8 cellular contexts compared by ENCODE assay signal in the genomic region with DNA sequence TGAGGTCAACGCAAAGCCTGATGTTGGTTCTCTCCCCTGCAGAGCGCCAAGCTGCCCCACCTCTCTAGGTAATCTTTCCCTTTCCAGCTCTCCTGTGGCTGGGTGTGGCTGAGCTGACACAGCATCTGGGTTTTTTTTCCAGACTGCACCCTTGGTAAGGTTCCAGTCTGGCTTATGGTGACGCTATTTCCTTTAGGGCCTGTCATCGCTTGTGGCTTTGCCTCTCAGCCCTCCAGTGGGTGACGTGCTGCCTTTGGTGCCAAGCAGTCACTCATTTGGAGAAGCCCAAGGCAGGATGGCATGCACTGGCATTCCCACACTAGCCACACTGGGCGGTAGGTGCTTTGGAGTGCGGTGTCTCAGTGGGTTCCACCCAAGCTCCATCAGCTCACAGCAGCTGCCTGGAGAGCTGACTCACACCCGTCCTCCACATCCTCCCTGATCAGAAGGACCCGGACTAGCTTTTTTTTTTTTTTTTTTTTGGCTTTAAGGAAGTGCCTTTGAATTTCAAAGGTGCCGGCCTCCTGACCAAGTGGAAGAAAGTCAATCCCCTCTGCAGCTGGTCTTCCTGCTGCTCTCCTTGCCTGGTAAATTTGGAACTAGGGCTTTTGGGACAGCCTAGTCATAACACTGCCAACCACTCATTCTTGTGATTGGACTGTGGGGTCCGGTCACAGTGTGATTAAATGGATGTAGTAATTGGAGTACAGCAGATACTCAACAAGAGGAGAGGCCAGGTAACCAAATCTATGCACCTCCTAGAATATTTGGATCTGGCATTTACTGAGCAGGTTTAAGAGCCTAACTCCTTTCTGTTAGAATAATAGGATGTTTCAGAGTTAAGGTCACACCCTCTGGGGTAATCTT.
DNase-seq lines count a peak whose midpoint lies in the region; ATAC-seq, FAIRE-seq and TF ChIP-seq lines count a peak whose summit lies in the region.

No MANE protein-coding gene starts in this region.

- H3K4me1 ChIP-seq in adrenal gland (replicated peaks in 1 of 2): peaks cover 0 to 8% of the 10 kb centered on the region in 2 donors

- 72 to 76% (median 76%) methylated on average over 11 of the region's 11 CpGs for WGBS in adrenal gland, 4 donors

- peaks cover 8% of the 10 kb centered on the region for H3K9me3 Mint-ChIP-seq in activated CD8-positive, alpha-beta memory T cell treated with anti-CD3 and anti-CD28 coated beads, Interleukin-2, amount 10 ng/mL, durations not matched to agents 7 days and 5 days (ENCODE audit: low read depth)
- H3K9me3 Mint-ChIP-seq in stimulated activated effector memory CD8-positive, alpha-beta T cell treated with anti-CD3 and anti-CD28 coated beads, Interleukin-12 subunit alpha, Interleukin-12 subunit beta, amount 100 ng/mL, for 72 hours: no peaks in the 10 kb centered on the region

- CTCF ChIA-PET in activated CD8-positive, alpha-beta memory T cell treated with anti-CD3 and anti-CD28 coated beads, Interleukin-2, amount 10 ng/mL, durations not matched to agents 7 days and 5 days (lab: Charles Lee): no interaction called here

- peaks cover 10% of the 10 kb centered on the region for H3K36me3 Mint-ChIP-seq in activated CD8-positive, alpha-beta memory T cell treated with anti-CD3 and anti-CD28 coated beads, Interleukin-2, amount 10 ng/mL, durations not matched to agents 7 days and 5 days
- no peaks in the 10 kb centered on the region for H3K36me3 Mint-ChIP-seq in stimulated activated effector memory CD8-positive, alpha-beta T cell treated with anti-CD3 and anti-CD28 coated beads, Interleukin-12 subunit alpha, Interleukin-12 subunit beta, amount 100 ng/mL, for 72 hours

- H3K4me3 ChIP-seq in foreskin fibroblast (ENCODE audit: low read depth in 1 of 2, low read length in 2 of 2) (no peak overlapping the region), adrenal gland (no peak overlapping the region)

- H3K4me3 Mint-ChIP-seq in activated CD8-positive, alpha-beta memory T cell treated with anti-CD3 and anti-CD28 coated beads, Interleukin-2, amount 10 ng/mL, durations not matched to agents 7 days and 5 days: no peak overlapping the region
- H3K4me3 Mint-ChIP-seq in stimulated activated effector memory CD8-positive, alpha-beta T cell treated with anti-CD3 and anti-CD28 coated beads, Interleukin-12 subunit alpha, Interleukin-12 subunit beta, amount 100 ng/mL, for 72 hours: no peak overlapping the region

- H3K27me3 Mint-ChIP-seq in activated CD8-positive, alpha-beta memory T cell treated with anti-CD3 and anti-CD28 coated beads, Interleukin-2, amount 10 ng/mL, durations not matched to agents 7 days and 5 days: no peaks in the 10 kb centered on the region

- intact Hi-C loops in adrenal gland (cut with DNase I): no loop called here

- H3K27me3 ChIP-seq in adrenal gland: no peaks in the 10 kb centered on the region

- H3K27ac Mint-ChIP-seq in activated CD8-positive, alpha-beta memory T cell treated with anti-CD3 and anti-CD28 coated beads, Interleukin-2, amount 10 ng/mL, durations not matched to agents 7 days and 5 days: peak overlapping the region; percentile 35
- no peak overlapping the region for H3K27ac Mint-ChIP-seq in stimulated activated effector memory CD8-positive, alpha-beta T cell treated with anti-CD3 and anti-CD28 coated beads, Interleukin-12 subunit alpha, Interleukin-12 subunit beta, amount 100 ng/mL, for 72 hours

- no peak overlapping the region for H3K27ac ChIP-seq in adrenal gland

- no peak for FAIRE-seq in HTR-8/SVneo (lab: Jason Lieb, UNC)

- no peak for TF ChIP-seq POLR2A in adrenal gland (IDR thresholded peaks at IDR 0.05)

- peak; percentile 83 for DNase-seq in HTR-8/SVneo (ENCODE audit: insufficient read length, low spot score)
- DNase-seq in activated CD8-positive, alpha-beta memory T cell treated with anti-CD3 and anti-CD28 coated beads, Interleukin-2, amount 10 ng/mL, durations not matched to agents 7 days and 5 days: peak; percentile 74
- DNase-seq in foreskin fibroblast: peak; percentile 28 to 76
- peak in 1 of 2 donors; percentile 48 for DNase-seq in stimulated activated effector memory CD8-positive, alpha-beta T cell treated with anti-CD3 and anti-CD28 coated beads, Interleukin-12 subunit alpha, Interleukin-12 subunit beta, amount 100 ng/mL, for 72 hours (ENCODE audit: low spot score in 2 of 2)
- no peak for DNase-seq in foreskin melanocyte
- DNase-seq in OCI-M2 (lab: John Stamatoyannopoulos, UW; ENCODE audit: unreplicated experiment): no peak
- no peak for DNase-seq in adrenal gland

- peaks cover 20% of the 10 kb centered on the region for H3K4me1 Mint-ChIP-seq in activated CD8-positive, alpha-beta memory T cell treated with anti-CD3 and anti-CD28 coated beads, Interleukin-2, amount 10 ng/mL, durations not matched to agents 7 days and 5 days
- peaks cover 34% of the 10 kb centered on the region for H3K4me1 Mint-ChIP-seq in stimulated activated effector memory CD8-positive, alpha-beta T cell treated with anti-CD3 and anti-CD28 coated beads, Interleukin-12 subunit alpha, Interleukin-12 subunit beta, amount 100 ng/mL, for 72 hours

- no peaks in the 10 kb centered on the region for H3K36me3 ChIP-seq in adrenal gland (replicated peaks in 1 of 2)

- H3K9me3 ChIP-seq in adrenal gland (replicated peaks in 1 of 3): no peaks in the 10 kb centered on the region

- no peak for TF ChIP-seq CTCF in foreskin fibroblast (IDR thresholded peaks at IDR 0.05; ENCODE audit: low read depth, low read length)
- TF ChIP-seq CTCF in adrenal gland (IDR thresholded peaks at IDR 0.05): no peak

- peak; percentile 80 for ATAC-seq in activated CD8-positive, alpha-beta memory T cell treated with anti-CD3 and anti-CD28 coated beads, Interleukin-2, amount 10 ng/mL, durations not matched to agents 7 days and 5 days
- ATAC-seq in stimulated activated effector memory CD8-positive, alpha-beta T cell treated with anti-CD3 and anti-CD28 coated beads, Interleukin-12 subunit alpha, Interleukin-12 subunit beta, amount 100 ng/mL, for 72 hours: peak; percentile 81
- no peak for ATAC-seq in GM19328 (IDR thresholded peaks at IDR 0.05; ENCODE audit: unreplicated experiment)

Comparison
In these comparisons a context has a peak if more than half of its experiments do, and no peak if none do; other contexts are left out.
1. DNase-seq: peak in HTR-8/SVneo (single experiment), activated CD8-positive, alpha-beta memory T cell treated with anti-CD3 and anti-CD28 coated beads, Interleukin-2, amount 10 ng/mL, durations not matched to agents 7 days and 5 days (single experiment) and foreskin fibroblast (2 of 2); none in foreskin melanocyte (single experiment), OCI-M2 (single experiment) and adrenal gland (0 of 7).